12 cellular contexts compared by ENCODE assay signal in the genomic region with DNA sequence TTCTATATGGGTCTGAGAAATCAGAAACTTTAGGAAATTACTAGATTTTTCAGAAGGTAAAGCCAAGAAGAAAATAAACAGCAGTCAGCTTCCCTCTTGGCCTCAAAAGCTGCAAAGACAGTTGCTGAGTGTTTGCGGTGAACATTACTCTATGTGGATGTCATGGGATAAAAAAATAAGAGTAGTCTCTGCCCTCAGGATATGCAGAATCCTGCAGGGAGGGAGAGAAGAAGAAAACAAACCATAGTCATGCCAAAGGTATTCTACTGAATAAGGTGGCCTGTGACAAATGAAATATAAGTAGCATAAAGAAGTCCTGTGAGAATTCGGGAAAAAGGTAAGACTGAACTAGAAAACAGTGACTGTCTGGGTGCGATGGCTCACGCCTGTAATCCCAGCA. TPM values are rescaled to one million over a fixed set of nuclear protein-coding genes. Genes with fewer than 3 reads are reported as not detected.
DNase-seq lines count a peak whose midpoint lies in the region; TF ChIP-seq lines count a peak whose summit lies in the region.
"Had no signal": no experiment of that assay in that cellular context is flagged by ENCODE, and none has a peak within 500 bp of the region (broad histone marks: within the 10 kb centered on the region; RNA-seq: fewer than 3 reads in every experiment).

No MANE protein-coding gene starts in this region.

- H3K4me1 ChIP-seq in SJSA1 (replicated peaks) (peaks cover 59% of the 10 kb centered on the region), breast epithelium (no peaks in the 10 kb centered on the region)
- H3K4me1 ChIP-seq: thyroid gland had no signal

- intact Hi-C loops in breast epithelium (cut with DNase I; ENCODE audit: low total_unique reads) = no loop called here

- peaks cover 49% of the 10 kb centered on the region for H3K36me3 Mint-ChIP-seq in T-helper 1 cell treated with Interleukin-12 subunit alpha and Interleukin-12 subunit beta and Interleukin-4 antibody, amounts not matched to agents 30 μg/mL and 1 μg/mL, for 36 hours (ENCODE audit: low read depth)
- H3K36me3 Mint-ChIP-seq in nephron progenitor cell (ENCODE audit: low read depth) = peaks cover 64% of the 10 kb centered on the region

- H3K27me3 Mint-ChIP-seq in T-helper 1 cell treated with Interleukin-12 subunit alpha and Interleukin-12 subunit beta and Interleukin-4 antibody, amounts not matched to agents 30 μg/mL and 1 μg/mL, for 36 hours (ENCODE audit: low read depth) = no peaks in the 10 kb centered on the region
- peaks cover 1% of the 10 kb centered on the region for H3K27me3 Mint-ChIP-seq in nephron progenitor cell (ENCODE audit: low read depth, poor library complexity)

- H3K4me3 ChIP-seq in SJSA1 (no peak overlapping the region), breast epithelium (no peak overlapping the region)
- H3K4me3 ChIP-seq: thyroid gland had no signal

- H3K27ac Mint-ChIP-seq in T-helper 1 cell treated with Interleukin-12 subunit alpha and Interleukin-12 subunit beta and Interleukin-4 antibody, amounts not matched to agents 30 μg/mL and 1 μg/mL, for 36 hours = peak overlapping the region; percentile 84
- H3K27ac Mint-ChIP-seq in nephron progenitor cell = peak overlapping the region; percentile 70

- H3K36me3 ChIP-seq in SJSA1 (peaks cover 72% of the 10 kb centered on the region), breast epithelium (no peaks in the 10 kb centered on the region)

- H3K4me3 Mint-ChIP-seq in T-helper 1 cell treated with Interleukin-12 subunit alpha and Interleukin-12 subunit beta and Interleukin-4 antibody, amounts not matched to agents 30 μg/mL and 1 μg/mL, for 36 hours = peak overlapping the region; percentile 49
- H3K4me3 Mint-ChIP-seq in nephron progenitor cell = no peak overlapping the region

- H3K9me3 Mint-ChIP-seq in T-helper 1 cell treated with Interleukin-12 subunit alpha and Interleukin-12 subunit beta and Interleukin-4 antibody, amounts not matched to agents 30 μg/mL and 1 μg/mL, for 36 hours = no peaks in the 10 kb centered on the region
- H3K9me3 Mint-ChIP-seq in nephron progenitor cell = peaks cover 16% of the 10 kb centered on the region

- H3K4me1 Mint-ChIP-seq in T-helper 1 cell treated with Interleukin-12 subunit alpha and Interleukin-12 subunit beta and Interleukin-4 antibody, amounts not matched to agents 30 μg/mL and 1 μg/mL, for 36 hours (ENCODE audit: low read depth) = peaks cover 43% of the 10 kb centered on the region
- H3K4me1 Mint-ChIP-seq in nephron progenitor cell = no peaks in the 10 kb centered on the region

- TF ChIP-seq CTCF in breast epithelium (IDR thresholded peaks at IDR 0.05) (no peak), nephron progenitor cell (IDR thresholded peaks at IDR 0.05) (no peak)

- DNase-seq in T-helper 1 cell = no peak
- DNase-seq in SJSA1 (ENCODE audit: low read depth in 1 of 2, low spot score in 2 of 2) = peak; percentile 61 to 88
- no peak for DNase-seq in breast epithelium (ENCODE audit: low spot score in 2 of 2)
- DNase-seq in nephron progenitor cell = no peak
- DNase-seq in HUDEP-2 (lab: John Stamatoyannopoulos, UW; ENCODE audit: unreplicated experiment in 76 of 76) = no peak
- no peak for DNase-seq in NCI-H2029 (lab: John Stamatoyannopoulos, UW)
- DNase-seq in mesenteric fat pad (ENCODE audit: low spot score) = no peak
- DNase-seq: 8988T; activated CD8-positive, alpha-beta memory T cell treated with anti-CD3 and anti-CD28 coated beads for 24 hours; NCI-H1417 treated with DMSO at 0.1 percent for 48 hours; thyroid gland had no signal

- H3K9me3 ChIP-seq in SJSA1 (replicated peaks) (no peaks in the 10 kb centered on the region), breast epithelium (no peaks in the 10 kb centered on the region)
- H3K9me3 ChIP-seq: thyroid gland had no signal

- H3K27ac ChIP-seq in SJSA1 (peak overlapping the region; percentile 60), breast epithelium (peak overlapping the region; percentile 77 to 86)
- H3K27ac ChIP-seq: thyroid gland had no signal

- no peak for TF ChIP-seq POLR2A in breast epithelium (IDR thresholded peaks at IDR 0.05)

- H3K27me3 ChIP-seq in SJSA1 (replicated peaks) (no peaks in the 10 kb centered on the region), breast epithelium (no peaks in the 10 kb centered on the region)
- H3K27me3 ChIP-seq: thyroid gland had no signal

RNA-seq across cellular contexts. Expression of a gene that starts 19.0 kb away (rescaled TPM):
- 94.4 and 117 TPM in 2 replicates for total RNA-seq in SJSA1 (2014; rRNA removed; shearing (Covaris generic))
- 10 to 100 TPM; 53.8 to 67.5 (median 67.2) TPM for total RNA-seq in breast epithelium
- 125 TPM for total RNA-seq in mesenteric fat pad

RNA-seq across cellular contexts. Expression of a gene that starts 19.3 kb away (rescaled TPM):
- total RNA-seq in SJSA1 (2014; rRNA removed; shearing (Covaris generic)) = 27.5 and 67.8 TPM in 2 replicates
- total RNA-seq in breast epithelium = 10 to 100 TPM; 25.0 to 49.0 (median 29.5) TPM
- 25.0 TPM for total RNA-seq in mesenteric fat pad

Comparison
In these comparisons a context has a peak if more than half of its experiments do, and no peak if none do; other contexts are left out.
1. DNase-seq: peak in SJSA1 (2 of 2); none in T-helper 1 cell (0 of 5), breast epithelium (0 of 2), nephron progenitor cell (single experiment), HUDEP-2 (0 of 76), NCI-H2029 (single experiment) and mesenteric fat pad (single experiment).